ENCODE assay signal across 15 cellular contexts in genomic region chr13:73092831-73093230, GRCh38.
"Had no signal": no experiment of that assay in that cellular context is flagged by ENCODE, and none has a peak within 500 bp of the region (broad histone marks: within the 10 kb centered on the region; RNA-seq: fewer than 3 reads in every experiment).

No MANE protein-coding gene starts in this region.

- H3K27me3 ChIP-seq: esophagus squamous epithelium had no signal

- DNase-seq: activated CD4-positive, alpha-beta memory T cell treated with anti-CD3 and anti-CD28 coated beads for 36 hours; activated effector memory CD4-positive, alpha-beta T cell treated with anti-CD3 and anti-CD28 coated beads, Interleukin-2, amount 50 U/mL, for 16 hours; activated T-cell treated with anti-CD3 and anti-CD28 coated beads, Interleukin-2, amount 50 U/mL, for 4 hours; amniotic stem cell; caudate nucleus; effector CD4-positive, alpha-beta T cell; esophagus squamous epithelium; foreskin fibroblast; hippocampal formation; left ventricle myocardium superior; right cardiac atrium; stimulated activated naive CD8-positive, alpha-beta T cell treated with anti-CD3 and anti-CD28 coated beads, Interleukin-15, amount 100 ng/mL, for 72 hours; WERI-Rb-1 had no signal

- H3K36me3 ChIP-seq: esophagus squamous epithelium, WERI-Rb-1 had no signal

- ATAC-seq: activated T-cell treated with anti-CD3 and anti-CD28 coated beads, Interleukin-2, amount 50 U/mL, for 4 hours; left ventricle myocardium superior; right cardiac atrium; stimulated activated naive CD8-positive, alpha-beta T cell treated with anti-CD3 and anti-CD28 coated beads, Interleukin-15, amount 100 ng/mL, for 72 hours had no signal

- FAIRE-seq: endothelial cell of umbilical vein had no signal

- H3K27ac ChIP-seq: coronary artery, esophagus squamous epithelium, WERI-Rb-1 had no signal

- H3K4me3 ChIP-seq: coronary artery, esophagus squamous epithelium had no signal
